Comparison of ENCODE assay signal across 13 cellular contexts in genomic region chr12:113327000-113327399, GRCh38. TPM values are rescaled to one million over a fixed set of nuclear protein-coding genes. Genes with fewer than 3 reads are reported as not detected.
DNase-seq lines count a peak whose midpoint lies in the region; TF ChIP-seq lines count a peak whose summit lies in the region.
"Had no signal": no experiment of that assay in that cellular context is flagged by ENCODE, and none has a peak within 500 bp of the region (broad histone marks: within the 10 kb centered on the region; RNA-seq: fewer than 3 reads in every experiment).

No MANE protein-coding gene starts in this region.

- no peaks in the 10 kb centered on the region for H3K9me3 Mint-ChIP-seq in neural crest cell
- no peaks in the 10 kb centered on the region for H3K9me3 Mint-ChIP-seq in activated T-helper 1 cell treated with anti-CD3 and anti-CD28 coated beads, Interleukin-12 subunit alpha, Interleukin-12 subunit beta, Interleukin-2, Interleukin-4 antibody, amounts not matched to agents 30 ng/mL and 10 ng/mL and 1 ng/mL, durations not matched to agents 14 hours and 24 hours and 36 hours

- H3K79me2 ChIP-seq in OCI-LY7 (ENCODE audit: insufficient read depth, low read depth, low read length): peaks cover 6% of the 10 kb centered on the region; the same call in 1 of the 2 replicates

- H3K4me2 ChIP-seq in OCI-LY7 (ENCODE audit: low read length): no peak overlapping the region

- POLR2A ChIA-PET in OCI-LY7 (lab: Charles Lee): interaction anchor here (0.5 to 1.2 kb wide), 4 partner anchors 8 to 107 kb away, joined by 3 to 4 read pairs (median 3); partner anchors contain the start of gene SLC8B1

- no peaks in the 10 kb centered on the region for H3K4me1 Mint-ChIP-seq in neural crest cell
- peaks cover 9% of the 10 kb centered on the region for H3K4me1 Mint-ChIP-seq in activated T-helper 1 cell treated with anti-CD3 and anti-CD28 coated beads, Interleukin-12 subunit alpha, Interleukin-12 subunit beta, Interleukin-2, Interleukin-4 antibody, amounts not matched to agents 30 ng/mL and 10 ng/mL and 1 ng/mL, durations not matched to agents 14 hours and 24 hours and 36 hours (ENCODE audit: low read depth)

- peaks cover 89% of the 10 kb centered on the region for H3K36me3 ChIP-seq in OCI-LY7 (ENCODE audit: insufficient read depth, low read length)
- H3K36me3 ChIP-seq in ovary: no peaks in the 10 kb centered on the region

- H3K4me3 ChIP-seq in OCI-LY7 (ENCODE audit: low read depth, low read length, poor library complexity, severe bottlenecking): no peak overlapping the region
- H3K4me3 ChIP-seq in fibroblast of pulmonary artery (replicated peaks; ENCODE audit: low read depth, low read length): no peak overlapping the region
- H3K4me3 ChIP-seq in ovary: no peak overlapping the region
- H3K4me3 ChIP-seq: left lung had no signal

- H3K27ac Mint-ChIP-seq in neural crest cell (ENCODE audit: unreplicated experiment): peak overlapping the region; percentile 12
- H3K27ac Mint-ChIP-seq in activated T-helper 1 cell treated with anti-CD3 and anti-CD28 coated beads, Interleukin-12 subunit alpha, Interleukin-12 subunit beta, Interleukin-2, Interleukin-4 antibody, amounts not matched to agents 30 ng/mL and 10 ng/mL and 1 ng/mL, durations not matched to agents 14 hours and 24 hours and 36 hours: no peak overlapping the region

- intact Hi-C loops in OCI-LY7 (cut with micrococcal nuclease; ENCODE audit: unreplicated experiment): no loop called here
- intact Hi-C loops in activated T-helper 1 cell treated with anti-CD3 and anti-CD28 coated beads, Interleukin-12 subunit alpha, Interleukin-12 subunit beta, Interleukin-2, Interleukin-4 antibody, amounts not matched to agents 30 ng/mL and 10 ng/mL and 1 ng/mL, durations not matched to agents 14 hours and 24 hours and 36 hours (cut with micrococcal nuclease): no loop called here
- intact Hi-C loops in ovary (cut with DNase I): no loop called here

- H2AFZ ChIP-seq in OCI-LY7 (ENCODE audit: low read length): no peak overlapping the region

- peaks cover 1% of the 10 kb centered on the region for H3K27me3 Mint-ChIP-seq in neural crest cell (ENCODE audit: low read depth)
- H3K27me3 Mint-ChIP-seq in activated T-helper 1 cell treated with anti-CD3 and anti-CD28 coated beads, Interleukin-12 subunit alpha, Interleukin-12 subunit beta, Interleukin-2, Interleukin-4 antibody, amounts not matched to agents 30 ng/mL and 10 ng/mL and 1 ng/mL, durations not matched to agents 14 hours and 24 hours and 36 hours (ENCODE audit: insufficient read depth): no peaks in the 10 kb centered on the region

- WGBS in ovary, 3 donors: 70 to 80% (median 71%) methylated on average over 2 of the region's 2 CpGs

- H3K27ac ChIP-seq in OCI-LY7 (ENCODE audit: low read depth, low read length, poor library complexity, severe bottlenecking): no peak overlapping the region
- H3K27ac ChIP-seq in ovary: no peak overlapping the region

- H3K4me3 Mint-ChIP-seq in neural crest cell: no peak overlapping the region
- no peak overlapping the region for H3K4me3 Mint-ChIP-seq in activated T-helper 1 cell treated with anti-CD3 and anti-CD28 coated beads, Interleukin-12 subunit alpha, Interleukin-12 subunit beta, Interleukin-2, Interleukin-4 antibody, amounts not matched to agents 30 ng/mL and 10 ng/mL and 1 ng/mL, durations not matched to agents 14 hours and 24 hours and 36 hours

- H3K27me3 ChIP-seq in ovary: no peaks in the 10 kb centered on the region
- H3K27me3 ChIP-seq: left lung had no signal

- no peak for DNase-seq in AG09319 (ENCODE audit: extremely low read depth, low read depth)
- DNase-seq in OCI-LY7 (ENCODE audit: low spot score): no peak
- DNase-seq in fibroblast of pulmonary artery (ENCODE audit: low read depth): no peak
- no peak for DNase-seq in neural crest cell (ENCODE audit: low read depth, low spot score)
- DNase-seq in activated T-helper 1 cell treated with anti-CD3 and anti-CD28 coated beads, Interleukin-12 subunit alpha, Interleukin-12 subunit beta, Interleukin-2, Interleukin-4 antibody, amounts not matched to agents 30 ng/mL and 10 ng/mL and 1 ng/mL, durations not matched to agents 14 hours and 24 hours and 36 hours (ENCODE audit: low spot score): no peak
- DNase-seq in activated gamma-delta T cell treated with Interleukin-2 at 50 U/mL for 16 hours: no peak
- DNase-seq in ovary: no peak
- DNase-seq in NCI-H2196 treated with DMSO at 0.1 percent for 48 hours (lab: John Stamatoyannopoulos, UW; ENCODE audit: unreplicated experiment): no peak
- DNase-seq: activated CD8-positive, alpha-beta memory T cell treated with anti-CD3 and anti-CD28 coated beads, Interleukin-2, amount 50 U/mL, for 4 hours; amygdala; NCI-H2081 treated with DMSO at 0.1 percent for 48 hours; NK-92 treated with Interleukin-12 subunit alpha and Interleukin-12 subunit beta, amount 100 ng/mL, for 24 hours had no signal

- H3K36me3 Mint-ChIP-seq in neural crest cell (ENCODE audit: low read depth): no peaks in the 10 kb centered on the region
- peaks cover 30% of the 10 kb centered on the region for H3K36me3 Mint-ChIP-seq in activated T-helper 1 cell treated with anti-CD3 and anti-CD28 coated beads, Interleukin-12 subunit alpha, Interleukin-12 subunit beta, Interleukin-2, Interleukin-4 antibody, amounts not matched to agents 30 ng/mL and 10 ng/mL and 1 ng/mL, durations not matched to agents 14 hours and 24 hours and 36 hours (ENCODE audit: low read depth)

- H3K9me3 ChIP-seq in OCI-LY7 (ENCODE audit: low read length) (no peaks in the 10 kb centered on the region), ovary (no peaks in the 10 kb centered on the region)
- H3K9me3 ChIP-seq: left lung had no signal

- CTCF ChIA-PET in OCI-LY7 (lab: Charles Lee; ENCODE audit: unreplicated experiment): no interaction called here

- TF ChIP-seq CTCF in AG09319 (IDR thresholded peaks at IDR 0.05; ENCODE audit: low read depth, low read length) (peak; percentile 11), OCI-LY7 (conservative IDR thresholded peaks at IDR 0.05; ENCODE audit: low read length) (peak; percentile 58; the same call in 1 of the 2 replicates), fibroblast of pulmonary artery (IDR thresholded peaks at IDR 0.05; ENCODE audit: low read length, missing control alignments) (peak; percentile 36), neural crest cell (conservative IDR thresholded peaks at IDR 0.05) (no peak), ovary (IDR thresholded peaks at IDR 0.05) (no peak)

- H4K20me1 ChIP-seq in OCI-LY7 (ENCODE audit: insufficient read depth, low read length): no peaks in the 10 kb centered on the region

- no peak for TF ChIP-seq POLR2A in ovary (IDR thresholded peaks at IDR 0.05)

- no TSS peak for BruUV-seq in OCI-LY7 (replicated peaks; lab: Mats Ljungman, UMichigan)

- no peak for TF ChIP-seq EP300 in ovary (IDR thresholded peaks at IDR 0.05)

- H3K4me1 ChIP-seq in OCI-LY7 (ENCODE audit: insufficient read depth, low read length, poor library complexity, severe bottlenecking): peaks cover 24% of the 10 kb centered on the region
- H3K4me1 ChIP-seq in ovary (ENCODE audit: insufficient read depth): peaks cover 6% of the 10 kb centered on the region

- H3K9me2 ChIP-seq in OCI-LY7 (ENCODE audit: insufficient read depth, low read length): no peaks in the 10 kb centered on the region

RNA-seq across cellular contexts. Expression of gene SLC8B1, which starts 7.9 kb away (rescaled TPM):
- 40.6 and 47.1 TPM in 2 replicates for total RNA-seq in OCI-LY7 (2014; rRNA removed; shearing (Covaris generic))
- 57.2 and 69.1 TPM in 2 replicates for total RNA-seq in OCI-LY7 (2022)
- 7.1 and 7.3 TPM in 2 replicates for total RNA-seq in neural crest cell
- 21.2 TPM in 2 replicates for total RNA-seq in activated T-helper 1 cell treated with anti-CD3 and anti-CD28 coated beads, Interleukin-12 subunit alpha, Interleukin-12 subunit beta, Interleukin-2, Interleukin-4 antibody, amounts not matched to agents 30 ng/mL and 10 ng/mL and 1 ng/mL, durations not matched to agents 14 hours and 24 hours and 36 hours
- total RNA-seq in ovary: 100 to 1,000 TPM in 3 of 7 donors, 10 to 100 TPM in 4; 36.9 to 117 (median 88.0) TPM
- 10 to 100 TPM; 61.0 to 72.9 TPM for polyA plus RNA-seq in ovary

RNA-seq across cellular contexts. Expression of gene PLBD2, which starts 31.4 kb away (rescaled TPM):
- 2.3 and 3.4 TPM in 2 replicates for total RNA-seq in OCI-LY7 (2014; rRNA removed; shearing (Covaris generic))
- total RNA-seq in OCI-LY7 (2022) (9.1 and 14.4 TPM in 2 replicates), neural crest cell (33.4 and 36.6 TPM in 2 replicates), ovary (100 to 1,000 TPM in 1 of 7 donors, 10 to 100 TPM in 6; 31.5 to 101 (median 81.9) TPM)
- 15.3 and 16.3 TPM in 2 replicates for total RNA-seq in activated T-helper 1 cell treated with anti-CD3 and anti-CD28 coated beads, Interleukin-12 subunit alpha, Interleukin-12 subunit beta, Interleukin-2, Interleukin-4 antibody, amounts not matched to agents 30 ng/mL and 10 ng/mL and 1 ng/mL, durations not matched to agents 14 hours and 24 hours and 36 hours
- 100 to 1,000 TPM in 1 of 2 donors, 10 to 100 TPM in 1; 45.0 to 135 TPM for polyA plus RNA-seq in ovary

Comparison
In these comparisons a context has a peak if more than half of its experiments do, and no peak if none do; other contexts are left out.
1. CTCF ChIP-seq: peak in AG09319 (single experiment), OCI-LY7 (single experiment) and fibroblast of pulmonary artery (single experiment); none in neural crest cell (single experiment) and ovary (0 of 3).